Comparison of ENCODE assay signal across 8 cellular contexts in the genomic region with DNA sequence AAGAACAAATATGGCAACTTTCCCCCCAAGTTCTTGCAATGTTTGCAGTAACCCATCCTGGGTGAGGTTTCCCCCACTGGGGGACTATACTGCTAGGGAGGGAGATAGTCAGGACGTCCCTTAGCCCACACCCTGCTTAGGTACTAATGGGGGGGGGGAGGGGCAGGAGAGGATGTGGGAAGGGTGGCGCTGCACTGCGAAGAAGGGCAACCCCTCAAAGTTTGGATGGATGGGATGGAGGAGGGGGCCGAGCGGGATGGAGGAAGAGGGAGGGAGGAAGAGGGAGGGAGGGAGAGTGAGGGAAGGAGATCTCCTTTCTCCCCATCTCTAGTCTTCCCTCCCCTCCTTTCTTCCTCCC.
DNase-seq lines count a peak whose midpoint lies in the region; ATAC-seq, FAIRE-seq and TF ChIP-seq lines count a peak whose summit lies in the region.

No MANE protein-coding gene starts in this region.

- peak overlapping the region; percentile 84 for H3K4me3 Mint-ChIP-seq in memory B cell

- no peak overlapping the region for H2AFZ ChIP-seq in HepG2 (ENCODE audit: low read length)

- intact Hi-C loops in HepG2 (cut with micrococcal nuclease; ENCODE audit: unreplicated experiment) (loop anchor here (5.0 kb wide), 2 partner anchors 102 to 272 kb away; a partner anchor contains a TSS), right lobe of liver (cut with DNase I) (no loop called here), upper lobe of right lung (cut with DNase I) (no loop called here), transverse colon (cut with DNase I; ENCODE audit: low total_unique reads) (no loop called here)

- no peak for DNase-seq in HepG2 (ENCODE audit: low spot score)
- no peak for DNase-seq in right lobe of liver
- DNase-seq in astrocyte of the spinal cord (ENCODE audit: low read depth, low spot score), result no peak
- DNase-seq in memory B cell (ENCODE audit: low spot score in 2 of 2), result no peak
- no peak for DNase-seq in upper lobe of right lung
- DNase-seq in NCI-H69 (lab: John Stamatoyannopoulos, UW), result no peak
- DNase-seq in transverse colon, result no peak

- no peaks in the 10 kb centered on the region for H3K36me3 ChIP-seq in HepG2 (replicated peaks in 1 of 2; ENCODE audit: control insufficient read depth in 1 of 2, insufficient read depth in 2 of 2, low read length in 2 of 2)
- no peaks in the 10 kb centered on the region for H3K36me3 ChIP-seq in right lobe of liver
- H3K36me3 ChIP-seq in upper lobe of right lung, result no peaks in the 10 kb centered on the region
- H3K36me3 ChIP-seq in transverse colon, result no peaks in the 10 kb centered on the region

- H3K27me3 ChIP-seq in HepG2 (ENCODE audit: control insufficient read depth in 1 of 2, insufficient read depth in 2 of 2, low read length in 2 of 2), result peaks cover 12 to 92% of the 10 kb centered on the region in 2 experiments
- peaks cover 6 to 8% of the 10 kb centered on the region in 2 donors for H3K27me3 ChIP-seq in right lobe of liver
- peaks cover 100% of the 10 kb centered on the region for H3K27me3 ChIP-seq in upper lobe of right lung
- peaks cover 100% of the 10 kb centered on the region for H3K27me3 ChIP-seq in transverse colon

- peaks cover 37% of the 10 kb centered on the region for H3K4me1 Mint-ChIP-seq in memory B cell

- H4K20me1 ChIP-seq in HepG2 (ENCODE audit: insufficient read depth, low read length), result peaks cover 4% of the 10 kb centered on the region; the same call in 1 of the 2 replicates

- CTCF ChIA-PET in HepG2 (lab: Yijun Ruan, JAX; ENCODE audit: low intra/inter-chr PET ratio, low total read pairs), result no interaction called here

- H3K36me3 Mint-ChIP-seq in memory B cell, result peaks cover 1% of the 10 kb centered on the region

- BruUV-seq in HepG2 (replicated peaks; lab: Mats Ljungman, UMichigan), result no TSS peak

- H3K4me3 ChIP-seq in HepG2 (replicated peaks in 1 of 3; ENCODE audit: insufficient read depth in 1 of 3, low read depth in 2 of 3, low read length in 3 of 3) (peak overlapping the region; percentile 63 to 73 (median 65); a peak in 5 of 6 replicates), right lobe of liver (peak overlapping the region in 1 of 3 donors; percentile 46), astrocyte of the spinal cord (ENCODE audit: low read depth, low read length) (peak overlapping the region; percentile 37), upper lobe of right lung (peak overlapping the region; percentile 43), transverse colon (peak overlapping the region in 2 of 4 donors; percentile 38 to 59)

- no peak for FAIRE-seq in HepG2 (lab: Jason Lieb, UNC)

- H3K27ac ChIP-seq in HepG2 (ENCODE audit: extremely low read length, insufficient read depth, low read length) (no peak overlapping the region), right lobe of liver (no peak overlapping the region), upper lobe of right lung (no peak overlapping the region), transverse colon (no peak overlapping the region)

- 0% methylated on average over 5 of the region's 5 CpGs for WGBS in HepG2 (ENCODE audit: low lambda C conversion rate)
- WGBS in right lobe of liver (ENCODE audit: insufficient coverage, low coverage, low lambda C conversion rate, missing lambda C conversion rate), result 0% methylated on average over 5 of the region's 5 CpGs
- WGBS in transverse colon (ENCODE audit: low coverage in 1 of 2), 2 donors, result 0% methylated on average over 5 of the region's 5 CpGs; no CpG with 5 or more reads in 1 of the 2 donors

- no peak for TF ChIP-seq EP300 in HepG2 (IDR thresholded peaks at IDR 0.05; ENCODE audit: low read depth in 2 of 2, low read length in 2 of 2)
- no peak for TF ChIP-seq EP300 in HepG2 (CRISPR knock-in tag; IDR thresholded peaks at IDR 0.05; ENCODE audit: borderline replicate concordance)
- no peak for TF ChIP-seq EP300 in transverse colon (IDR thresholded peaks at IDR 0.05; ENCODE audit: low read depth)

- H3K27ac Mint-ChIP-seq in memory B cell, result no peak overlapping the region

- H3K79me2 ChIP-seq in HepG2 (ENCODE audit: insufficient read depth, low read length), result no peaks in the 10 kb centered on the region

- H3K9me3 ChIP-seq in HepG2 (ENCODE audit: low read length) (no peaks in the 10 kb centered on the region), right lobe of liver (no peaks in the 10 kb centered on the region), upper lobe of right lung (no peaks in the 10 kb centered on the region), transverse colon (no peaks in the 10 kb centered on the region)

- H3K4me1 ChIP-seq in HepG2 (ENCODE audit: insufficient read depth, low read length) (no peaks in the 10 kb centered on the region), right lobe of liver (peaks cover 0 to 10% (median 3%) of the 10 kb centered on the region in 4 donors), upper lobe of right lung (peaks cover 32% of the 10 kb centered on the region), transverse colon (peaks cover 10 to 57% (median 31%) of the 10 kb centered on the region in 4 donors)

- peaks cover 2% of the 10 kb centered on the region for H3K9me3 Mint-ChIP-seq in memory B cell

- no peak overlapping the region for H3K9ac ChIP-seq in HepG2 (ENCODE audit: insufficient read depth, low read depth, low read length)

- in situ Hi-C loops in HepG2 (cut with HindIII; ENCODE audit: extremely low pct_ligation_motif_present, low pct_unique_long_range_greater_than_20kb), result loop anchor here (10.0 kb wide), 1 partner anchor 65 kb away; no protein-coding TSS in a partner anchor
- in situ Hi-C loops in astrocyte of the spinal cord (cut with HindIII; ENCODE audit: low sequenced_read_pairs), result no loop called here
- in situ Hi-C loops in transverse colon (cut with MboI; ENCODE audit: low pct_ligation_motif_present in 1 of 4, low pct_unique_long_range_greater_than_20kb in 1 of 4, low sequenced_read_pairs in 3 of 4), result no loop called here

- TF ChIP-seq CTCF in HepG2 (CRISPR knock-in tag; IDR thresholded peaks at IDR 0.05), result no peak
- TF ChIP-seq CTCF in right lobe of liver (IDR thresholded peaks at IDR 0.05), result no peak
- no peak for TF ChIP-seq CTCF in astrocyte of the spinal cord (IDR thresholded peaks at IDR 0.05; ENCODE audit: low read depth, low read length)
- no peak for TF ChIP-seq CTCF in upper lobe of right lung (IDR thresholded peaks at IDR 0.05)
- no peak for TF ChIP-seq CTCF in transverse colon (IDR thresholded peaks at IDR 0.05)

- POLR2A ChIA-PET in HepG2 (lab: Yijun Ruan, JAX), result no interaction called here

- ATAC-seq in HepG2 (peak; percentile 20), right lobe of liver (no peak), memory B cell (ENCODE audit: low read depth) (no peak), upper lobe of right lung (no peak), GM19395 (IDR thresholded peaks at IDR 0.05; ENCODE audit: unreplicated experiment) (no peak)

- no peak for TF ChIP-seq POLR2A in HepG2 (IDR thresholded peaks at IDR 0.05; ENCODE audit: insufficient read depth in 1 of 2, low read depth in 2 of 2, low read length in 2 of 2)
- TF ChIP-seq POLR2A in right lobe of liver (IDR thresholded peaks at IDR 0.05), result no peak
- no peak for TF ChIP-seq POLR2A in transverse colon (IDR thresholded peaks at IDR 0.05)

- H3K27me3 Mint-ChIP-seq in memory B cell, result peaks cover 46% of the 10 kb centered on the region

- TF ChIP-seq RAD21 in HepG2 (CRISPR knock-in tag; IDR thresholded peaks at IDR 0.05), result no peak

- peak overlapping the region; percentile 76 for H3K4me2 ChIP-seq in HepG2 (ENCODE audit: low read depth, low read length)

TF ChIP-seq in HepG2, 621 proteins besides CTCF, POLR2A, EP300 and RAD21:
- 0 out of 2 replicates have a peak, but pooled peaks have one; percentile 30 for TF ChIP-seq EZH2 (conservative IDR thresholded peaks at IDR 0.05; ENCODE audit: low read depth, low read length)
- no peak for TF ChIP-seq ZNF350 (CRISPR knock-in tag; IDR thresholded peaks at IDR 0.05; ENCODE audit: borderline replicate concordance, low read depth)
